ENCODE assay signal across 1 cellular context in genomic region chr5:142290574-142291299, GRCh38.
TF ChIP-seq lines count a peak whose summit lies in the region.

No MANE protein-coding gene starts in this region.

TF ChIP-seq in GM23338, 12 proteins besides CTCF, POLR2A, EP300 and RAD21 (continued from another document):
- no peak for TF ChIP-seq ZNF462 (CRISPR knock-in tag; IDR thresholded peaks at IDR 0.05)
